21 cellular contexts compared by ENCODE assay signal in the genomic region with DNA sequence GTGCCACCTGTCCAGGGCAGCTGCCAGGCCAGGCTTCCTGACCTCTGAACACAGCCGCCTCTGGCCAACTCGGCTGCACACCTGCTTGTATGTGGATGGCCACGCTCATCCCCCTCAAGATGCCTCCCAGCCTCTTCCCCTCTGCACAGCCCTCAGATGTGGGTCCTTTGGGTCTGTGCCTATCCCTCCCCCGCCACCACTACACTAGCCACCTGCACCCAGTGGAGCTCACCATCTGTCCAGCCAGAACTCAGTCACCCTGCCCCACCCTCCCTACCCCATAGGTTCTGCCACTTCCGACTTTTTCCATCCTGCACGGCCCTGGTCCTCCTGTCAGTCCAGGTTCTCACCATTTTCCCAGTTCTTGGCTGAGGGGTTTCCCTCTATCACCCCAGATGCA. TPM values are rescaled to one million over a fixed set of nuclear protein-coding genes. Genes with fewer than 3 reads are reported as not detected.
"Had no signal": no experiment of that assay in that cellular context is flagged by ENCODE, and none has a peak within 500 bp of the region (broad histone marks: within the 10 kb centered on the region; RNA-seq: fewer than 3 reads in every experiment).

No MANE protein-coding gene starts in this region.

- H3K9me3 ChIP-seq: esophagus squamous epithelium, gastrocnemius medialis, mucosa of descending colon, stomach, suprapubic skin, tibial nerve had no signal

- H3K4me3 ChIP-seq: coronary artery, esophagus squamous epithelium, gastrocnemius medialis, mucosa of descending colon, stomach, suprapubic skin, tibial nerve had no signal

- H3K27me3 ChIP-seq: gastrocnemius medialis, tibial nerve had no signal

- DNase-seq: activated CD4-positive, alpha-beta T cell treated with anti-CD3 and anti-CD28 coated beads, Interleukin-2, amount 50 U/mL, for 48 hours; activated naive CD4-positive, alpha-beta T cell treated with anti-CD3 and anti-CD28 coated beads for 36 hours; activated T-cell treated with anti-CD3 and anti-CD28 coated beads, Interleukin-2, amount 50 U/mL, for 48 hours; amygdala; cerebellar nuclear complex; esophagus squamous epithelium; gastrocnemius medialis; head of caudate nucleus; hypothalamus; mesendoderm; mucosa of descending colon; naive B cell; small intestine; stimulated activated CD4-positive, alpha-beta T cell treated with anti-CD3 and anti-CD28 coated beads, Interleukin-15, amount 100 ng/mL, for 24 hours; stomach; T-helper 9 cell had no signal

- H3K4me1 ChIP-seq: esophagus squamous epithelium, gastrocnemius medialis, stomach, suprapubic skin, tibial nerve had no signal

- H3K36me3 ChIP-seq: esophagus squamous epithelium, gastrocnemius medialis, stomach, suprapubic skin, tibial nerve had no signal

- H3K27ac ChIP-seq: coronary artery, esophagus squamous epithelium, gastrocnemius medialis, stomach, suprapubic skin, tibial nerve had no signal

RNA-seq across cellular contexts. Expression of gene PHF21B, which starts 44.6 kb away (rescaled TPM):
- total RNA-seq: activated naive CD4-positive, alpha-beta T cell treated with anti-CD3 and anti-CD28 coated beads for 36 hours; bronchial epithelial cell; renal cortical epithelial cell; suprapubic skin had no signal
